In the genomic region with DNA sequence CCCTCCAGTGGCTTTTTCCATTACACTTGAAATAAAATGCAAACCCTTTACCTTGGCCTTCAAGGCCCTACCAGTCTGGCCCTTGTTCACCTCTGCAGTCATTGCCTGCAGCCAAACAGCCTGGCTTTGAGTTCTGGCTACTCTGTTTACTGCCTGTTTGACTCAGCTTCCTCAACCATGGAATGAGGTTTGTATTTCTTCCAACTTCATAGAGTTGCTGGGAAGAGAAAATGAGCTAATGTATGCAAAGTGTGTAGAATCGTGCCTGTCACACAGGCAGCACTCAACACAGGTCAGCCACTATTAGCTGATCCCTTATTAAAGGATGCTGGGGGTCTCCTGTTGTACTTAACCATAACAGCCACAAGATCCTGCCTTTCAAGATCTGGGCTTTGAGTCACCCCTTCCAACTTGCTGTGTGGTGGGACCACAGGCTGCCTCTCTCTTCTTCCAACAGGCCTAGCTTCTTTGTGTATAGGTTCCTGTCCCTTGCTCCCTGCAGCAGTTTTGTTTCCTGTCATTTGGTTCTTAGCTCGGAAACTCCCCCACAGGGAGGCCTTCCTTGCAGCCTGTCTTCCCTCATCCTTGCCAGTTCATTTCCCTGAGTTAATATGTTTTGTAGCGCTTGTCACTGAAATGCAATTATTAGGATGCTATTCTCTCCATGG, we compare ENCODE assay signal across 25 cellular contexts. TPM values are rescaled to one million over a fixed set of nuclear protein-coding genes. Genes with fewer than 3 reads are reported as not detected.
DNase-seq lines count a peak whose midpoint lies in the region; ATAC-seq, FAIRE-seq and TF ChIP-seq lines count a peak whose summit lies in the region.
"Had no signal": no experiment of that assay in that cellular context is flagged by ENCODE, and none has a peak within 500 bp of the region (broad histone marks: within the 10 kb centered on the region; RNA-seq: fewer than 3 reads in every experiment).

No MANE protein-coding gene starts in this region.

- no peak for DNase-seq in GM12892 (ENCODE audit: insufficient read length)
- peak; percentile 38 to 57 for DNase-seq in NCI-H526 (lab: John Stamatoyannopoulos, UW)
- DNase-seq in endodermal cell: peak; percentile 44
- DNase-seq in trophoblast cell: no peak
- DNase-seq in CD4-positive, alpha-beta T cell: no peak
- DNase-seq in activated CD4-positive, alpha-beta T cell treated with anti-CD3 and anti-CD28 coated beads for 48 hours: no peak
- DNase-seq: activated CD4-positive, alpha-beta T cell treated with anti-CD3 and anti-CD28 coated beads for 1 hour; CD4-positive, alpha-beta memory T cell; DMS53; effector memory CD4-positive, alpha-beta T cell; esophagus squamous epithelium; glutamatergic neuron; left ventricle myocardium superior; mucosa of descending colon; NCI-H1092; stimulated activated CD4-positive, alpha-beta T cell treated with anti-CD3 and anti-CD28 coated beads, Interleukin-2, amount 100 ng/mL, for 24 hours; stimulated activated naive B cell treated with anti-CD40 and anti-IgM and Interleukin-4, amounts not matched to agents 10 μg/mL and 1 μg/mL and 100 μg/mL, for 72 hours; thyroid gland had no signal

- no peak for ATAC-seq in CD4-positive, alpha-beta T cell (ENCODE audit: poor library complexity)
- ATAC-seq in HG03442 (IDR thresholded peaks at IDR 0.05; ENCODE audit: unreplicated experiment): no peak
- ATAC-seq: activated naive CD4-positive, alpha-beta T cell treated with anti-CD3 and anti-CD28 coated beads, Interleukin-2, amount 50 U/mL, for 72 hours; left ventricle myocardium superior; mucosa of descending colon; stimulated activated naive B cell treated with anti-CD40 and anti-IgM and Interleukin-4, amounts not matched to agents 10 μg/mL and 1 μg/mL and 100 μg/mL, for 72 hours had no signal

- H3K14ac ChIP-seq in trophoblast cell (ENCODE audit: low read length): no peak overlapping the region

- no peak overlapping the region for H4K8ac ChIP-seq in trophoblast cell (ENCODE audit: low read depth, low read length)

- peaks cover 26% of the 10 kb centered on the region for H3K79me2 ChIP-seq in trophoblast cell (ENCODE audit: control insufficient read depth, insufficient read depth, low read length, poor library complexity)

- H2BK120ac ChIP-seq in trophoblast cell (ENCODE audit: insufficient read depth, low read length, poor library complexity): no peak overlapping the region

- H3K4me1 ChIP-seq in endodermal cell (ENCODE audit: control insufficient read depth, insufficient read depth, low read length): no peaks in the 10 kb centered on the region
- H3K4me1 ChIP-seq in trophoblast cell (ENCODE audit: control insufficient read depth in 1 of 2, insufficient read depth in 2 of 2, low read length in 2 of 2): peaks cover 16 to 29% of the 10 kb centered on the region in 2 experiments
- H3K4me1 ChIP-seq: ascending aorta, prostate gland had no signal

- H3K18ac ChIP-seq in trophoblast cell (ENCODE audit: low read length): no peak overlapping the region

- 80 to 90% methylated on average over 1 to 3 of the region's 3 CpGs for WGBS in endodermal cell (ENCODE audit: insufficient coverage in 1 of 2, insufficient read length in 1 of 2), 2 experiments
- no CpG with 5 or more reads among the region's 3 CpGs for WGBS in trophoblast cell (ENCODE audit: extremely low coverage, insufficient coverage, insufficient read length)

- H3K27me3 Mint-ChIP-seq in endodermal cell (ENCODE audit: insufficient read depth): peaks cover 8% of the 10 kb centered on the region
- peaks cover 27% of the 10 kb centered on the region for H3K27me3 Mint-ChIP-seq in CD4-positive, alpha-beta T cell

- H3K36me3 Mint-ChIP-seq in endodermal cell (ENCODE audit: low read depth): peaks cover 2% of the 10 kb centered on the region
- no peaks in the 10 kb centered on the region for H3K36me3 Mint-ChIP-seq in CD4-positive, alpha-beta T cell (ENCODE audit: low read depth)
- H3K36me3 Mint-ChIP-seq: CD4-positive, alpha-beta memory T cell; IgD-negative memory B cell had no signal

- no peak overlapping the region for H2AFZ ChIP-seq in trophoblast cell (ENCODE audit: insufficient read depth, low read length, poor library complexity)

- H3K27ac ChIP-seq in endodermal cell (ENCODE audit: low read depth, low read length) (no peak overlapping the region), trophoblast cell (ENCODE audit: low read depth, low read length) (peak overlapping the region; percentile 20)
- H3K27ac ChIP-seq in CD4-positive, alpha-beta T cell (ENCODE audit: low read depth, low read length): no peak overlapping the region
- H3K27ac ChIP-seq: ascending aorta, esophagus squamous epithelium, HL-60, prostate gland, RWPE1, thyroid gland had no signal

- no peak overlapping the region for H3K4me2 ChIP-seq in trophoblast cell (ENCODE audit: low read length)

- no peak overlapping the region for H4K91ac ChIP-seq in trophoblast cell (ENCODE audit: low read depth, low read length)

- no peak overlapping the region for H2AK5ac ChIP-seq in trophoblast cell (ENCODE audit: low read length)

- H3K4me3 Mint-ChIP-seq in endodermal cell: no peak overlapping the region
- H3K4me3 Mint-ChIP-seq in CD4-positive, alpha-beta T cell: no peak overlapping the region
- H3K4me3 Mint-ChIP-seq: CD4-positive, alpha-beta memory T cell; IgD-negative memory B cell; stimulated activated naive B cell treated with anti-CD40 and anti-IgM and Interleukin-4, amounts not matched to agents 10 μg/mL and 1 μg/mL and 100 μg/mL, for 72 hours had no signal

- no peaks in the 10 kb centered on the region for H3K9me3 Mint-ChIP-seq in endodermal cell
- H3K9me3 Mint-ChIP-seq in CD4-positive, alpha-beta T cell: no peaks in the 10 kb centered on the region
- H3K9me3 Mint-ChIP-seq: activated naive CD4-positive, alpha-beta T cell treated with anti-CD3 and anti-CD28 coated beads, Interleukin-2, amount 50 U/mL, for 72 hours; CD4-positive, alpha-beta memory T cell; IgD-negative memory B cell; stimulated activated naive B cell treated with anti-CD40 and anti-IgM and Interleukin-4, amounts not matched to agents 10 μg/mL and 1 μg/mL and 100 μg/mL, for 72 hours had no signal

- peaks cover 12% of the 10 kb centered on the region for H3K4me1 Mint-ChIP-seq in endodermal cell
- H3K4me1 Mint-ChIP-seq in CD4-positive, alpha-beta T cell (ENCODE audit: low read depth): peaks cover under 1% of the 10 kb centered on the region

- CTCF ChIA-PET in CD4-positive, alpha-beta T cell (lab: Charles Lee): no interaction called here

- FAIRE-seq in GM12892 (lab: Jason Lieb, UNC): peak; percentile 79

- no peaks in the 10 kb centered on the region for H3K9me3 ChIP-seq in endodermal cell (ENCODE audit: control insufficient read depth, low read length)
- no peaks in the 10 kb centered on the region for H3K9me3 ChIP-seq in trophoblast cell (ENCODE audit: insufficient read depth, low read depth, low read length)
- no peaks in the 10 kb centered on the region for H3K9me3 ChIP-seq in CD4-positive, alpha-beta T cell (ENCODE audit: control insufficient read depth, low read length)
- H3K9me3 ChIP-seq: ascending aorta, esophagus squamous epithelium, mucosa of descending colon, prostate gland, thyroid gland had no signal

- H2BK12ac ChIP-seq in trophoblast cell (ENCODE audit: low read length): no peak overlapping the region

- no peak for TF ChIP-seq POLR2A in GM12892 (IDR thresholded peaks at IDR 0.05; ENCODE audit: low read depth, low read length)

- H3K4ac ChIP-seq in trophoblast cell (ENCODE audit: low read depth, low read length): peak overlapping the region; percentile 16

- no peak overlapping the region for H3K23ac ChIP-seq in trophoblast cell (ENCODE audit: low read length)

- intact Hi-C loops in CD4-positive, alpha-beta T cell (cut with DNase I, micrococcal nuclease): no loop called here

- POLR2A ChIA-PET in CD4-positive, alpha-beta T cell (lab: Charles Lee): no interaction called here

- H3K9ac ChIP-seq in endodermal cell (ENCODE audit: extremely low read depth, low read length, poor library complexity, severe bottlenecking) (no peak overlapping the region), trophoblast cell (ENCODE audit: low read length) (no peak overlapping the region)

- TF ChIP-seq CTCF in endodermal cell (conservative IDR thresholded peaks at IDR 0.05): no peak
- TF ChIP-seq CTCF in CD4-positive, alpha-beta T cell (IDR thresholded peaks at IDR 0.05): no peak

- H3K36me3 ChIP-seq in endodermal cell (ENCODE audit: control insufficient read depth, insufficient read depth, low read length) (no peaks in the 10 kb centered on the region), trophoblast cell (ENCODE audit: control insufficient read depth in 1 of 2, insufficient read depth in 2 of 2, low read length in 2 of 2) (no peaks in the 10 kb centered on the region)
- H3K36me3 ChIP-seq: ascending aorta, esophagus squamous epithelium, prostate gland, thyroid gland had no signal

- H4K12ac ChIP-seq in trophoblast cell (ENCODE audit: low read depth, low read length): no peak overlapping the region

- H2BK5ac ChIP-seq in trophoblast cell (ENCODE audit: low read depth, low read length, poor library complexity): no peak overlapping the region

- no peak overlapping the region for H3K27ac Mint-ChIP-seq in endodermal cell
- no peak overlapping the region for H3K27ac Mint-ChIP-seq in CD4-positive, alpha-beta T cell
- H3K27ac Mint-ChIP-seq: activated naive CD4-positive, alpha-beta T cell treated with anti-CD3 and anti-CD28 coated beads, Interleukin-2, amount 50 U/mL, for 72 hours; CD4-positive, alpha-beta memory T cell; IgD-negative memory B cell; stimulated activated naive B cell treated with anti-CD40 and anti-IgM and Interleukin-4, amounts not matched to agents 10 μg/mL and 1 μg/mL and 100 μg/mL, for 72 hours had no signal

- H3K4me3 ChIP-seq in endodermal cell (ENCODE audit: low read length): no peak overlapping the region
- no peak overlapping the region for H3K4me3 ChIP-seq in trophoblast cell (ENCODE audit: low read depth, low read length)
- H3K4me3 ChIP-seq: ascending aorta, esophagus squamous epithelium, mucosa of descending colon, prostate gland, thyroid gland had no signal

- peaks cover 6% of the 10 kb centered on the region for H3K79me1 ChIP-seq in trophoblast cell (ENCODE audit: low read length)

- H3K27me3 ChIP-seq in endodermal cell (ENCODE audit: control insufficient read depth, insufficient read depth, low read length, poor library complexity, severe bottlenecking): no peaks in the 10 kb centered on the region
- no peaks in the 10 kb centered on the region for H3K27me3 ChIP-seq in trophoblast cell (ENCODE audit: insufficient read depth, low read length)
- peaks cover 16% of the 10 kb centered on the region for H3K27me3 ChIP-seq in CD4-positive, alpha-beta T cell (ENCODE audit: control insufficient read depth, insufficient read depth, low read length)
- H3K27me3 ChIP-seq: ascending aorta, thyroid gland had no signal

RNA-seq across cellular contexts. Expression of gene MED12L, which starts 6.4 kb away (rescaled TPM):
- 0.25 TPM for polyA plus RNA-seq in GM12892 (2012; ENCODE audit: missing spikeins)
- total RNA-seq in endodermal cell: 10 to 100 TPM; 15.5 to 28.9 TPM
- polyA plus RNA-seq in endodermal cell (2013, experiment 1 of 2): 5.7 TPM
- polyA plus RNA-seq in endodermal cell (2013, experiment 2 of 2): 8.1 TPM
- 45.5 and 47.4 TPM in 2 replicates for polyA plus RNA-seq in trophoblast cell (2013)
- total RNA-seq in CD4-positive, alpha-beta T cell: under 1 TPM; 0.39 to 0.49 TPM
- polyA plus RNA-seq: CD4-positive, alpha-beta memory T cell had no signal

Comparison
In these comparisons a context has a peak if more than half of its experiments do, and no peak if none do; other contexts are left out.
1. DNase-seq: peak in NCI-H526 (2 of 2) and endodermal cell (single experiment); none in GM12892 (single experiment), trophoblast cell (0 of 2), CD4-positive, alpha-beta T cell (0 of 10) and activated CD4-positive, alpha-beta T cell treated with anti-CD3 and anti-CD28 coated beads for 48 hours (single experiment).
2. RNA of gene MED12L, which starts 6.4 kb away (total RNA-seq): 15.5 to 28.9 TPM in endodermal cell; 0.39 to 0.49 TPM in CD4-positive, alpha-beta T cell; every median in the first group is over 10 times any median in the second.